ENCODE assay signal across 2 cellular contexts in the genomic region with DNA sequence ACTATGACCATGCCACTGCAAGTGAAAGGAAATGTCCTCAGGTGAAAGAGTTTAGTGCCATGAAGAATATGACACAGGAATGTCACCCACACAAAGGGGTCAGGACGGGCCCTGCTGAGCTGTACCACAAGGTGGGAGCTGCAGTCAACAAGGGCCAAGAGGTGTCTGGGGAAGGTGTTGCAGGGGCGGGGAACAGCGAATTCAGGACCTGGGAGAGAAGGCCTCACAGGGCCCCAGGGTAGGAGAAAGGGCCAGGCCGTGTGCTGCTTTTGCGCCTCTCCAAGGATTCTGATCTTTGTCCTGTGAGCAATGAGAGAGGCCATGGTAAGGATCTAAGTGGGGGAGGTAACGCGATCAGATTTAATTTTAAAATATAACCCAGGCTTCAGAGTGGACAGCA.
TF ChIP-seq lines count a peak whose summit lies in the region.

No MANE protein-coding gene starts in this region.

TF ChIP-seq in WTC11, 78 proteins besides CTCF, POLR2A, EP300 and RAD21:
- no peak for TF ChIP-seq GTF2I (CRISPR knock-in tag; conservative IDR thresholded peaks at IDR 0.05)
- TF ChIP-seq NR3C1 (CRISPR knock-in tag; conservative IDR thresholded peaks at IDR 0.05; ENCODE audit: low read depth): no peak
- TF ChIP-seq MYBL2 (CRISPR knock-in tag; IDR thresholded peaks at IDR 0.05): no peak
- no peak for TF ChIP-seq ZNF396 (CRISPR knock-in tag; IDR thresholded peaks at IDR 0.05; ENCODE audit: borderline replicate concordance)
- no peak for TF ChIP-seq SMAD4 (CRISPR knock-in tag; IDR thresholded peaks at IDR 0.05)
- no peak for TF ChIP-seq ZNF423 (CRISPR knock-in tag; IDR thresholded peaks at IDR 0.05)
- TF ChIP-seq, protein P1, sequence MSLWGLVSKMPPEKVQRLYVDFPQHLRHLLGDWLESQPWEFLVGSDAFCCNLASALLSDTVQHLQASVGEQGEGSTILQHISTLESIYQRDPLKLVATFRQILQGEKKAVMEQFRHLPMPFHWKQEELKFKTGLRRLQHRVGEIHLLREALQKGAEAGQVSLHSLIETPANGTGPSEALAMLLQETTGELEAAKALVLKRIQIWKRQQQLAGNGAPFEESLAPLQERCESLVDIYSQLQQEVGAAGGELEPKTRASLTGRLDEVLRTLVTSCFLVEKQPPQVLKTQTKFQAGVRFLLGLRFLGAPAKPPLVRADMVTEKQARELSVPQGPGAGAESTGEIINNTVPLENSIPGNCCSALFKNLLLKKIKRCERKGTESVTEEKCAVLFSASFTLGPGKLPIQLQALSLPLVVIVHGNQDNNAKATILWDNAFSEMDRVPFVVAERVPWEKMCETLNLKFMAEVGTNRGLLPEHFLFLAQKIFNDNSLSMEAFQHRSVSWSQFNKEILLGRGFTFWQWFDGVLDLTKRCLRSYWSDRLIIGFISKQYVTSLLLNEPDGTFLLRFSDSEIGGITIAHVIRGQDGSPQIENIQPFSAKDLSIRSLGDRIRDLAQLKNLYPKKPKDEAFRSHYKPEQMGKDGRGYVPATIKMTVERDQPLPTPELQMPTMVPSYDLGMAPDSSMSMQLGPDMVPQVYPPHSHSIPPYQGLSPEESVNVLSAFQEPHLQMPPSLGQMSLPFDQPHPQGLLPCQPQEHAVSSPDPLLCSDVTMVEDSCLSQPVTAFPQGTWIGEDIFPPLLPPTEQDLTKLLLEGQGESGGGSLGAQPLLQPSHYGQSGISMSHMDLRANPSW (CRISPR knock-in tag; conservative IDR thresholded peaks at IDR 0.05; ENCODE audit: low read depth): no peak

TF ChIP-seq in HepG2, 621 proteins besides CTCF, POLR2A, EP300 and RAD21:
- TF ChIP-seq ZBTB7B (CRISPR knock-in tag; IDR thresholded peaks at IDR 0.05) (no peak), KDM1A (CRISPR knock-in tag; IDR thresholded peaks at IDR 0.05) (no peak), MAF1 (CRISPR knock-in tag; IDR thresholded peaks at IDR 0.05; ENCODE audit: borderline replicate concordance) (no peak), HNF4A (CRISPR knock-in tag; IDR thresholded peaks at IDR 0.05) (peak; percentile 11; the same call in 1 of the 2 replicates), ZBTB38 (CRISPR knock-in tag; IDR thresholded peaks at IDR 0.05) (peak; percentile 50; the same call in 1 of the 2 replicates), SP4 (CRISPR knock-in tag; IDR thresholded peaks at IDR 0.05) (0 out of 2 replicates have a peak, but pooled peaks have one; percentile 29), ZNF775 (CRISPR knock-in tag; IDR thresholded peaks at IDR 0.05; ENCODE audit: borderline replicate concordance) (no peak), NFKB2 (CRISPR knock-in tag; IDR thresholded peaks at IDR 0.05; ENCODE audit: borderline replicate concordance) (0 out of 2 replicates have a peak, but pooled peaks have one; percentile 29), ATF7-NPFF (CRISPR knock-in tag; IDR thresholded peaks at IDR 0.05; ENCODE audit: low read depth) (no peak)
- TF ChIP-seq, protein P2, sequence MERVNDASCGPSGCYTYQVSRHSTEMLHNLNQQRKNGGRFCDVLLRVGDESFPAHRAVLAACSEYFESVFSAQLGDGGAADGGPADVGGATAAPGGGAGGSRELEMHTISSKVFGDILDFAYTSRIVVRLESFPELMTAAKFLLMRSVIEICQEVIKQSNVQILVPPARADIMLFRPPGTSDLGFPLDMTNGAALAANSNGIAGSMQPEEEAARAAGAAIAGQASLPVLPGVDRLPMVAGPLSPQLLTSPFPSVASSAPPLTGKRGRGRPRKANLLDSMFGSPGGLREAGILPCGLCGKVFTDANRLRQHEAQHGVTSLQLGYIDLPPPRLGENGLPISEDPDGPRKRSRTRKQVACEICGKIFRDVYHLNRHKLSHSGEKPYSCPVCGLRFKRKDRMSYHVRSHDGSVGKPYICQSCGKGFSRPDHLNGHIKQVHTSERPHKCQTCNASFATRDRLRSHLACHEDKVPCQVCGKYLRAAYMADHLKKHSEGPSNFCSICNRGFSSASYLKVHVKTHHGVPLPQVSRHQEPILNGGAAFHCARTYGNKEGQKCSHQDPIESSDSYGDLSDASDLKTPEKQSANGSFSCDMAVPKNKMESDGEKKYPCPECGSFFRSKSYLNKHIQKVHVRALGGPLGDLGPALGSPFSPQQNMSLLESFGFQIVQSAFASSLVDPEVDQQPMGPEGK (CRISPR knock-in tag; IDR thresholded peaks at IDR 0.05): no peak
- TF ChIP-seq, protein P3, sequence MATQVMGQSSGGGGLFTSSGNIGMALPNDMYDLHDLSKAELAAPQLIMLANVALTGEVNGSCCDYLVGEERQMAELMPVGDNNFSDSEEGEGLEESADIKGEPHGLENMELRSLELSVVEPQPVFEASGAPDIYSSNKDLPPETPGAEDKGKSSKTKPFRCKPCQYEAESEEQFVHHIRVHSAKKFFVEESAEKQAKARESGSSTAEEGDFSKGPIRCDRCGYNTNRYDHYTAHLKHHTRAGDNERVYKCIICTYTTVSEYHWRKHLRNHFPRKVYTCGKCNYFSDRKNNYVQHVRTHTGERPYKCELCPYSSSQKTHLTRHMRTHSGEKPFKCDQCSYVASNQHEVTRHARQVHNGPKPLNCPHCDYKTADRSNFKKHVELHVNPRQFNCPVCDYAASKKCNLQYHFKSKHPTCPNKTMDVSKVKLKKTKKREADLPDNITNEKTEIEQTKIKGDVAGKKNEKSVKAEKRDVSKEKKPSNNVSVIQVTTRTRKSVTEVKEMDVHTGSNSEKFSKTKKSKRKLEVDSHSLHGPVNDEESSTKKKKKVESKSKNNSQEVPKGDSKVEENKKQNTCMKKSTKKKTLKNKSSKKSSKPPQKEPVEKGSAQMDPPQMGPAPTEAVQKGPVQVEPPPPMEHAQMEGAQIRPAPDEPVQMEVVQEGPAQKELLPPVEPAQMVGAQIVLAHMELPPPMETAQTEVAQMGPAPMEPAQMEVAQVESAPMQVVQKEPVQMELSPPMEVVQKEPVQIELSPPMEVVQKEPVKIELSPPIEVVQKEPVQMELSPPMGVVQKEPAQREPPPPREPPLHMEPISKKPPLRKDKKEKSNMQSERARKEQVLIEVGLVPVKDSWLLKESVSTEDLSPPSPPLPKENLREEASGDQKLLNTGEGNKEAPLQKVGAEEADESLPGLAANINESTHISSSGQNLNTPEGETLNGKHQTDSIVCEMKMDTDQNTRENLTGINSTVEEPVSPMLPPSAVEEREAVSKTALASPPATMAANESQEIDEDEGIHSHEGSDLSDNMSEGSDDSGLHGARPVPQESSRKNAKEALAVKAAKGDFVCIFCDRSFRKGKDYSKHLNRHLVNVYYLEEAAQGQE (IDR thresholded peaks at IDR 0.05; ENCODE audit: borderline replicate concordance in 1 of 2, low read depth in 1 of 2, low read length in 2 of 2): no peak
- TF ChIP-seq, protein P4, sequence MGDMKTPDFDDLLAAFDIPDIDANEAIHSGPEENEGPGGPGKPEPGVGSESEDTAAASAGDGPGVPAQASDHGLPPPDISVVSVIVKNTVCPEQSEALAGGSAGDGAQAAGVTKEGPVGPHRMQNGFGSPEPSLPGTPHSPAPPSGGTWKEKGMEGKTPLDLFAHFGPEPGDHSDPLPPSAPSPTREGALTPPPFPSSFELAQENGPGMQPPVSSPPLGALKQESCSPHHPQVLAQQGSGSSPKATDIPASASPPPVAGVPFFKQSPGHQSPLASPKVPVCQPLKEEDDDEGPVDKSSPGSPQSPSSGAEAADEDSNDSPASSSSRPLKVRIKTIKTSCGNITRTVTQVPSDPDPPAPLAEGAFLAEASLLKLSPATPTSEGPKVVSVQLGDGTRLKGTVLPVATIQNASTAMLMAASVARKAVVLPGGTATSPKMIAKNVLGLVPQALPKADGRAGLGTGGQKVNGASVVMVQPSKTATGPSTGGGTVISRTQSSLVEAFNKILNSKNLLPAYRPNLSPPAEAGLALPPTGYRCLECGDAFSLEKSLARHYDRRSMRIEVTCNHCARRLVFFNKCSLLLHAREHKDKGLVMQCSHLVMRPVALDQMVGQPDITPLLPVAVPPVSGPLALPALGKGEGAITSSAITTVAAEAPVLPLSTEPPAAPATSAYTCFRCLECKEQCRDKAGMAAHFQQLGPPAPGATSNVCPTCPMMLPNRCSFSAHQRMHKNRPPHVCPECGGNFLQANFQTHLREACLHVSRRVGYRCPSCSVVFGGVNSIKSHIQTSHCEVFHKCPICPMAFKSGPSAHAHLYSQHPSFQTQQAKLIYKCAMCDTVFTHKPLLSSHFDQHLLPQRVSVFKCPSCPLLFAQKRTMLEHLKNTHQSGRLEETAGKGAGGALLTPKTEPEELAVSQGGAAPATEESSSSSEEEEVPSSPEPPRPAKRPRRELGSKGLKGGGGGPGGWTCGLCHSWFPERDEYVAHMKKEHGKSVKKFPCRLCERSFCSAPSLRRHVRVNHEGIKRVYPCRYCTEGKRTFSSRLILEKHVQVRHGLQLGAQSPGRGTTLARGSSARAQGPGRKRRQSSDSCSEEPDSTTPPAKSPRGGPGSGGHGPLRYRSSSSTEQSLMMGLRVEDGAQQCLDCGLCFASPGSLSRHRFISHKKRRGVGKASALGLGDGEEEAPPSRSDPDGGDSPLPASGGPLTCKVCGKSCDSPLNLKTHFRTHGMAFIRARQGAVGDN (CRISPR knock-in tag; IDR thresholded peaks at IDR 0.05): peak; percentile 65
